ENCODE assay signal across 1 cellular context in genomic region chr11:58068640-58069039, GRCh38.
TF ChIP-seq lines count a peak whose summit lies in the region.

No MANE protein-coding gene starts in this region.

TF ChIP-seq in K562, 482 proteins besides CTCF, POLR2A, EP300 and RAD21:
- TF ChIP-seq POLR2AphosphoS5 (IDR thresholded peaks at IDR 0.05; ENCODE audit: control insufficient read depth, insufficient read depth, low read depth, low read length) (no peak), SMC3 (conservative IDR thresholded peaks at IDR 0.05; ENCODE audit: insufficient read depth, low read depth, low read length) (0 out of 2 replicates have a peak, but pooled peaks have one; percentile 15)
